Comparison of ENCODE assay signal across 1 cellular context in genomic region chr5:43423086-43423485, GRCh38. TPM values are rescaled to one million over a fixed set of nuclear protein-coding genes. Genes with fewer than 3 reads are reported as not detected.
"Had no signal": no experiment of that assay in that cellular context is flagged by ENCODE, and none has a peak within 500 bp of the region (broad histone marks: within the 10 kb centered on the region; RNA-seq: fewer than 3 reads in every experiment).

No MANE protein-coding gene starts in this region.

RNA-seq across cellular contexts. Expression of gene CCL28, which starts 10.9 kb away (rescaled TPM):
- total RNA-seq: progenitor cell of endocrine pancreas had no signal
